Comparison of ENCODE assay signal across 13 cellular contexts in the genomic region with DNA sequence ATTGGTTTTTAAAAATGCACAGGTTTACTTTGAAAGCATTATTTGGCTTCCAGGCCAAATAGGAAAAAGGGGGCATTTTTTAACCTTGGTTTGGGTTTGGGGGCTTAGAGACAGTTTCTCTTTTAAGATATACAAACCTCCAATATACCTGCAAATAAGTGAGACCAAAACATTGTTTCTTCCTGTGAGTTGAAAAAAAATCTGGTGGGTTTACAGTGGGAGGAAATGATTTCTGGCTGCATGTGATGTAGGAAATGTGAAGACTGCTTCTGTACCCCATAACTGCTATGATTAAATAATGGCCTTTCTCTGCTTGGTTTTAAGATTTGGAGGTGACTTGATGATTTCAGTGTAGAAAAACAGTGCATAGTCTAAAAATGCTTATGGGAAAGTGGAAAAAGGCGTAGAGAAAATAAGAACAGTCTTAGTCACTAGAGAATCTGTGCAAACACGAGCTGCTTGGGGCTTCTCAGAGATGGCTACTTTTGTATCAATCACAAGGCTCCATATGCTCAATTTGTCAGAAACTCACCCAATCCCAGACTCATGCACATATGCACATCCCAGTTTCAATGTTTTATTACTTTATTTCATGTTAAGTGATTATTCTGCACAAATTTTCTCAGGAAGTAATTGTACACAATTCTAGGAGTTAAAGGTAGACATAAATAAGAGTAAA. TPM values are rescaled to one million over a fixed set of nuclear protein-coding genes. Genes with fewer than 3 reads are reported as not detected.
"Had no signal": no experiment of that assay in that cellular context is flagged by ENCODE, and none has a peak within 500 bp of the region (broad histone marks: within the 10 kb centered on the region; RNA-seq: fewer than 3 reads in every experiment).

No MANE protein-coding gene starts in this region.

- H3K27ac ChIP-seq: sigmoid colon, thyroid gland had no signal

- H3K4me3 Mint-ChIP-seq: activated CD8-positive, alpha-beta memory T cell treated with anti-CD3 and anti-CD28 coated beads, Interleukin-2, amount 10 ng/mL, durations not matched to agents 7 days and 5 days had no signal

- H3K4me1 ChIP-seq: sigmoid colon had no signal

- H3K27ac Mint-ChIP-seq: activated CD8-positive, alpha-beta memory T cell treated with anti-CD3 and anti-CD28 coated beads, Interleukin-2, amount 10 ng/mL, durations not matched to agents 7 days and 5 days; T-helper 2 cell treated with Interferon-gamma antibody and Interleukin-4, amounts not matched to agents 5 μg/mL and 100 μg/mL, for 36 hours had no signal

- H3K9me3 Mint-ChIP-seq: effector memory CD8-positive, alpha-beta T cell had no signal

- H3K9me3 ChIP-seq: sigmoid colon, thyroid gland had no signal

- H3K27me3 ChIP-seq: sigmoid colon, thyroid gland had no signal

- H3K27me3 Mint-ChIP-seq: activated CD8-positive, alpha-beta memory T cell treated with anti-CD3 and anti-CD28 coated beads, Interleukin-2, amount 10 ng/mL, durations not matched to agents 7 days and 5 days; effector memory CD8-positive, alpha-beta T cell had no signal

- H3K36me3 ChIP-seq: sigmoid colon, thyroid gland had no signal

- DNase-seq: activated CD4-positive, alpha-beta T cell treated with anti-CD3 and anti-CD28 coated beads for 1 hour; activated CD8-positive, alpha-beta memory T cell treated with anti-CD3 and anti-CD28 coated beads, Interleukin-2, amount 10 ng/mL, durations not matched to agents 7 days and 5 days; central memory CD4-positive, alpha-beta T cell; cortex of kidney; effector memory CD8-positive, alpha-beta T cell; left ventricle myocardium superior; mesendoderm; SIG-M5; sigmoid colon; stimulated activated CD4-positive, alpha-beta T cell treated with anti-CD3 and anti-CD28 coated beads, Interleukin-2, amount 100 ng/mL, for 24 hours; thyroid gland had no signal

- H3K4me3 ChIP-seq: sigmoid colon, thyroid gland had no signal

- ATAC-seq: activated CD8-positive, alpha-beta memory T cell treated with anti-CD3 and anti-CD28 coated beads, Interleukin-2, amount 10 ng/mL, durations not matched to agents 7 days and 5 days; left ventricle myocardium superior had no signal

RNA-seq across cellular contexts. Expression of a gene that starts 22.1 kb away (rescaled TPM):
- total RNA-seq: osteoblast had no signal
